Comparison of ENCODE assay signal across 8 cellular contexts in genomic region chr22:31346255-31346732, GRCh38. TPM values are rescaled to one million over a fixed set of nuclear protein-coding genes. Genes with fewer than 3 reads are reported as not detected.
DNase-seq lines count a peak whose midpoint lies in the region; ATAC-seq, FAIRE-seq and TF ChIP-seq lines count a peak whose summit lies in the region.

Gene PATZ1, minus strand, starts transcription at chr22:31346346. Its CDS starts 744 bp downstream, at chr22:31345602.

- H3K9me3 Mint-ChIP-seq in CD8-positive, alpha-beta memory T cell = no peaks in the 10 kb centered on the region

- H3K36me3 Mint-ChIP-seq in CD8-positive, alpha-beta memory T cell = peaks cover 0 to 37% (median 0%) of the 10 kb centered on the region in 3 donors

- H3K9me3 ChIP-seq in CD8-positive, alpha-beta memory T cell (ENCODE audit: low read length) = no peaks in the 10 kb centered on the region
- H3K9me3 ChIP-seq in adrenal gland (replicated peaks in 1 of 3) (no peaks in the 10 kb centered on the region), left ventricle myocardium inferior (replicated peaks) (no peaks in the 10 kb centered on the region), prostate gland (no peaks in the 10 kb centered on the region)

- H3K27ac ChIP-seq in CD8-positive, alpha-beta memory T cell (ENCODE audit: low read depth, low read length) = peak within 1 kb of the TSS; percentile 48
- peak within 1 kb of the TSS; percentile 43 to 99 (median 88) for H3K27ac ChIP-seq in adrenal gland
- H3K27ac ChIP-seq in left ventricle myocardium inferior (replicated peaks) = peak within 1 kb of the TSS; percentile 96
- H3K27ac ChIP-seq in prostate gland = peak within 1 kb of the TSS; percentile 87 to 90

- ATAC-seq in GM21367 (IDR thresholded peaks at IDR 0.05; ENCODE audit: unreplicated experiment) (peak; percentile 9), SK-N-SH treated with all-trans-retinoic acid at 6 μM for 48 hours (peak; percentile 19)

- H3K27ac Mint-ChIP-seq in CD8-positive, alpha-beta memory T cell = peak within 1 kb of the TSS; percentile 91 to 100 (median 94)

- H3K27me3 Mint-ChIP-seq in CD8-positive, alpha-beta memory T cell = peaks cover 0 to 1% of the 10 kb centered on the region in 2 donors

- DNase-seq in CD8-positive, alpha-beta memory T cell = peak; percentile 71 to 92 (median 81)
- DNase-seq in LHCN-M2 (ENCODE audit: low read depth) = peak; percentile 82
- peak; percentile 75 to 88 (median 83) for DNase-seq in adrenal gland
- peak; percentile 64 for DNase-seq in left ventricle myocardium inferior
- peak; percentile 62 for DNase-seq in prostate gland (ENCODE audit: low spot score)
- peak; percentile 93 for DNase-seq in urothelium cell line (ENCODE audit: low spot score)

- no peak for TF ChIP-seq POLR2A in adrenal gland (IDR thresholded peaks at IDR 0.05)
- TF ChIP-seq POLR2A in prostate gland (IDR thresholded peaks at IDR 0.05) = no peak

- peaks cover 28% of the 10 kb centered on the region for H3K36me3 ChIP-seq in CD8-positive, alpha-beta memory T cell (ENCODE audit: insufficient read depth, low read length)
- H3K36me3 ChIP-seq in adrenal gland (replicated peaks in 1 of 2) (peaks cover 0 to 11% of the 10 kb centered on the region in 2 donors), left ventricle myocardium inferior (peaks cover 22% of the 10 kb centered on the region), prostate gland (peaks cover 0 to under 1% of the 10 kb centered on the region in 2 donors)

- peak within 1 kb of the TSS; percentile 77 for H3K4me3 ChIP-seq in CD8-positive, alpha-beta memory T cell (ENCODE audit: low read length)
- H3K4me3 ChIP-seq in adrenal gland (peak within 1 kb of the TSS; percentile 5 to 89 (median 64)), left ventricle myocardium inferior (peak within 1 kb of the TSS; percentile 85), prostate gland (peak within 1 kb of the TSS; percentile 49 to 59)

- CTCF ChIA-PET in CD8-positive, alpha-beta memory T cell (lab: Charles Lee) = interaction anchor here (0.9 to 1.7 kb wide), 5 partner anchors 54 to 261 kb away, joined by 3 to 12 read pairs (median 3); partner anchors contain the start of gene PIK3IP1

- peak within 1 kb of the TSS; percentile 86 to 97 (median 90) for H3K4me3 Mint-ChIP-seq in CD8-positive, alpha-beta memory T cell

- TF ChIP-seq CTCF in adrenal gland (IDR thresholded peaks at IDR 0.05) = no peak
- no peak for TF ChIP-seq CTCF in left ventricle myocardium inferior (IDR thresholded peaks at IDR 0.05; ENCODE audit: borderline replicate concordance)
- no peak for TF ChIP-seq CTCF in prostate gland (IDR thresholded peaks at IDR 0.05)

- 1 to 4% (median 1%) methylated on average over 11 to 41 of the region's 41 CpGs for WGBS in adrenal gland, 4 donors
- WGBS in prostate gland = under 1% methylated on average over 37 of the region's 41 CpGs

- POLR2A ChIA-PET in CD8-positive, alpha-beta memory T cell (lab: Charles Lee) = interaction anchor here (0.6 to 2.2 kb wide), 12 partner anchors 9 to 408 kb away, joined by 3 to 32 read pairs (median 3); partner anchors contain the start of genes DEPDC5, DRG1 and PIK3IP1

- intact Hi-C loops in adrenal gland (cut with DNase I) (loop anchor here (5.0 kb wide), 2 partner anchors 51 to 61 kb away; partner anchors contain the start of gene DRG1 (in 1 of the 2)), left ventricle myocardium inferior (cut with micrococcal nuclease) (no loop called here), prostate gland (cut with DNase I) (loop anchor here (2.0 kb wide), 1 partner anchor 53 kb away; the partner anchor contains the start of gene DRG1)

- peaks cover 40 to 51% (median 43%) of the 10 kb centered on the region in 3 donors for H3K4me1 Mint-ChIP-seq in CD8-positive, alpha-beta memory T cell

- H3K27me3 ChIP-seq in CD8-positive, alpha-beta memory T cell (ENCODE audit: insufficient read depth, low read length, poor library complexity, severe bottlenecking) = no peaks in the 10 kb centered on the region
- H3K27me3 ChIP-seq in adrenal gland (no peaks in the 10 kb centered on the region), left ventricle myocardium inferior (ENCODE audit: low read depth) (no peaks in the 10 kb centered on the region), prostate gland (replicated peaks; ENCODE audit: insufficient read depth) (no peaks in the 10 kb centered on the region)

- H3K4me1 ChIP-seq in CD8-positive, alpha-beta memory T cell (ENCODE audit: insufficient read depth, low read length) = peaks cover 42% of the 10 kb centered on the region
- peaks cover 32 to 36% of the 10 kb centered on the region in 2 donors for H3K4me1 ChIP-seq in adrenal gland (replicated peaks in 1 of 2)
- H3K4me1 ChIP-seq in left ventricle myocardium inferior = peaks cover 59% of the 10 kb centered on the region
- peaks cover 27% of the 10 kb centered on the region for H3K4me1 ChIP-seq in prostate gland (replicated peaks)

- no peak for FAIRE-seq in urothelium cell line (lab: Jason Lieb, UNC)

TF ChIP-seq in SK-N-SH treated with all-trans-retinoic acid at 6 μM for 48 hours, 23 proteins besides CTCF, POLR2A, EP300 and RAD21:
- TF ChIP-seq PATZ1 (CRISPR knock-in tag; IDR thresholded peaks at IDR 0.05; ENCODE audit: borderline replicate concordance) (peak; percentile 92), ZNF565 (CRISPR knock-in tag; conservative IDR thresholded peaks at IDR 0.05; ENCODE audit: low read depth) (no peak)

RNA-seq across cellular contexts. Expression of gene PATZ1, which starts in this region (rescaled TPM):
- total RNA-seq in CD8-positive, alpha-beta memory T cell = 10 to 100 TPM; 32.4 to 35.6 TPM
- polyA plus RNA-seq in CD8-positive, alpha-beta memory T cell = 18.1 TPM
- 14.7 and 18.3 TPM in 2 replicates for total RNA-seq in LHCN-M2 (2014; rRNA removed)
- polyA plus RNA-seq in LHCN-M2 (2012) = 12.0 TPM
- 10 to 100 TPM; 15.5 to 34.8 (median 28.3) TPM for total RNA-seq in adrenal gland
- 10 to 100 TPM in 2 of 3 donors, 1 to 10 TPM in 1; 9.2 to 21.8 (median 21.0) TPM for polyA plus RNA-seq in adrenal gland
- 13.2 TPM for total RNA-seq in left ventricle myocardium inferior
- 10 to 100 TPM; 38.5 to 58.4 TPM for total RNA-seq in prostate gland

Comparison
In these comparisons a context has a peak if more than half of its experiments do, and no peak if none do; other contexts are left out.
1. Peak in every context shown above with its lines: DNase-seq, ATAC-seq, H3K4me3 ChIP-seq and H3K27ac ChIP-seq.